21 cellular contexts compared by ENCODE assay signal in the genomic region with DNA sequence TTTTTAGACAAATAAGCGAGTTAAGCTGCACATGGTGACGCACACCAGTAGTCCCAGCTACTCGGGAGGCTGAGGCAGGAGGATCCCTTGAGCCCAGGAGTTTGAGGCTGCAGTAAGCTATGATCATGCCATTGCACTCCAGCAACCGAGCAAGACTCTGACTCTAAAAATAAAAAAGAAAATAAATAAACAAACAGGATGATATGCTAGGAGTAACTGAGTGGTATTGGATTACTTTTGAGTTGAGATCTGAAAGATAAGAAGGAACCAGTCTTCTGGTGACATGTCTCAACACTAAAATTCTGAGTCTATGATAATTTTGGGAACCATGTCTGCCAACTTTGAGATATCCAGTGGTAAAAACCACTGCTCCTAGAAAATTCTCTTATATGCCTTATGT.
DNase-seq lines count a peak whose midpoint lies in the region; ATAC-seq and TF ChIP-seq lines count a peak whose summit lies in the region.
"Had no signal": no experiment of that assay in that cellular context is flagged by ENCODE, and none has a peak within 500 bp of the region (broad histone marks: within the 10 kb centered on the region; RNA-seq: fewer than 3 reads in every experiment).

No MANE protein-coding gene starts in this region.

- TF ChIP-seq EP300 in esophagus muscularis mucosa (IDR thresholded peaks at IDR 0.05) = no peak

- intact Hi-C loops in dendritic cell treated with granulocyte-macrophage colony-stimulating factor and Interleukin-4, amounts not matched to agents 40 ng/mL and 50 ng/mL, for 4 days (cut with micrococcal nuclease) = no loop called here
- intact Hi-C loops in esophagus muscularis mucosa (cut with DNase I) (no loop called here), cardiac septum (cut with DNase I) (no loop called here)

- H3K9me3 Mint-ChIP-seq in dendritic cell treated with granulocyte-macrophage colony-stimulating factor and Interleukin-4, amounts not matched to agents 40 ng/mL and 50 ng/mL, for 4 days = no peaks in the 10 kb centered on the region
- H3K9me3 Mint-ChIP-seq in nephron progenitor cell = peaks cover 3% of the 10 kb centered on the region
- H3K9me3 Mint-ChIP-seq: CD4-positive, CD25-positive, alpha-beta regulatory T cell; CD8-positive, alpha-beta T cell; GM23338; H9; HFFc6 had no signal

- no peak overlapping the region for H3K4me3 ChIP-seq in HEK293 (ENCODE audit: low read depth, low read length)
- H3K4me3 ChIP-seq in esophagus muscularis mucosa = no peak overlapping the region
- H3K4me3 ChIP-seq: BLaER1, GM12878, GM23338 had no signal

- no peak for ATAC-seq in GM21723 (IDR thresholded peaks at IDR 0.05; ENCODE audit: unreplicated experiment)
- ATAC-seq: CD8-positive, alpha-beta T cell; GM12878; GM23338; HCT116 had no signal

- 93% methylated on average over 4 of the region's 4 CpGs for WGBS in esophagus muscularis mucosa

- no peak overlapping the region for H3K4me3 Mint-ChIP-seq in dendritic cell treated with granulocyte-macrophage colony-stimulating factor and Interleukin-4, amounts not matched to agents 40 ng/mL and 50 ng/mL, for 4 days
- H3K4me3 Mint-ChIP-seq in nephron progenitor cell = no peak overlapping the region
- H3K4me3 Mint-ChIP-seq: B cell; CD4-positive, CD25-positive, alpha-beta regulatory T cell; CD8-positive, alpha-beta T cell; GM23338; H9; HFFc6 had no signal

- peaks cover 8% of the 10 kb centered on the region for H3K4me1 Mint-ChIP-seq in dendritic cell treated with granulocyte-macrophage colony-stimulating factor and Interleukin-4, amounts not matched to agents 40 ng/mL and 50 ng/mL, for 4 days (ENCODE audit: low read depth)
- H3K4me1 Mint-ChIP-seq in nephron progenitor cell = peaks cover 80% of the 10 kb centered on the region

- H3K27ac ChIP-seq in 22Rv1 (peak overlapping the region; percentile 30; the same call in 1 of the 2 replicates), HEK293 (ENCODE audit: extremely low read depth, low read depth, low read length) (no peak overlapping the region), esophagus muscularis mucosa (replicated peaks in 1 of 4) (no peak overlapping the region)
- H3K27ac ChIP-seq: BLaER1, C4-2B had no signal

- H3K9me3 ChIP-seq in HEK293 (ENCODE audit: control insufficient read depth, insufficient read depth, low read depth, low read length) = no peaks in the 10 kb centered on the region
- H3K9me3 ChIP-seq in esophagus muscularis mucosa = no peaks in the 10 kb centered on the region
- H3K9me3 ChIP-seq: BLaER1, Caco-2 had no signal

- POLR2A ChIA-PET in HEK293 (lab: Yijun Ruan, JAX) = no interaction called here

- peaks cover 28% of the 10 kb centered on the region for H3K36me3 Mint-ChIP-seq in dendritic cell treated with granulocyte-macrophage colony-stimulating factor and Interleukin-4, amounts not matched to agents 40 ng/mL and 50 ng/mL, for 4 days (ENCODE audit: low read depth)
- H3K36me3 Mint-ChIP-seq in nephron progenitor cell (ENCODE audit: low read depth) = peaks cover 14% of the 10 kb centered on the region

- peak overlapping the region; percentile 67 for H3K27ac Mint-ChIP-seq in dendritic cell treated with granulocyte-macrophage colony-stimulating factor and Interleukin-4, amounts not matched to agents 40 ng/mL and 50 ng/mL, for 4 days
- H3K27ac Mint-ChIP-seq in nephron progenitor cell = peak overlapping the region; percentile 84
- H3K27ac Mint-ChIP-seq: B cell; CD4-positive, CD25-positive, alpha-beta regulatory T cell; CD8-positive, alpha-beta T cell; GM23338; H9; HFFc6 had no signal

- no peaks in the 10 kb centered on the region for H3K36me3 ChIP-seq in HEK293 (ENCODE audit: control insufficient read depth in 2 of 2, insufficient read depth in 1 of 2, low read length in 2 of 2)
- H3K36me3 ChIP-seq in esophagus muscularis mucosa = peaks cover 0 to 4% (median 0%) of the 10 kb centered on the region in 4 donors

- DNase-seq in nephron progenitor cell (no peak), esophagus muscularis mucosa (ENCODE audit: extremely low spot score) (no peak), cardiac septum (ENCODE audit: low spot score) (no peak)
- DNase-seq in activated effector memory CD4-positive, alpha-beta T cell treated with Interleukin-2 at 50 U/mL for 16 hours = no peak
- DNase-seq: Caco-2; CD4-positive, CD25-positive, alpha-beta regulatory T cell; CD8-positive, alpha-beta T cell; DMS153; DND-41; H9; HFFc6 had no signal

- H3K4me1 ChIP-seq in HEK293 (ENCODE audit: control insufficient read depth, insufficient read depth, low read length) (peaks cover 42% of the 10 kb centered on the region), esophagus muscularis mucosa (no peaks in the 10 kb centered on the region)
- H3K4me1 ChIP-seq: BLaER1, Caco-2 had no signal

- CTCF ChIA-PET in HEK293 (lab: Yijun Ruan, JAX) = interaction anchor here (0.7 kb wide), 2 partner anchors 212 to 358 kb away, joined by 3 read pairs; no protein-coding TSS in a partner anchor

- H3K27me3 Mint-ChIP-seq in dendritic cell treated with granulocyte-macrophage colony-stimulating factor and Interleukin-4, amounts not matched to agents 40 ng/mL and 50 ng/mL, for 4 days = no peaks in the 10 kb centered on the region
- H3K27me3 Mint-ChIP-seq in nephron progenitor cell (ENCODE audit: low read depth, poor library complexity) = peaks cover 2% of the 10 kb centered on the region
- H3K27me3 Mint-ChIP-seq: B cell; CD4-positive, CD25-positive, alpha-beta regulatory T cell had no signal

- H3K27me3 ChIP-seq in esophagus muscularis mucosa = no peaks in the 10 kb centered on the region
- H3K27me3 ChIP-seq: BLaER1 had no signal

- TF ChIP-seq CTCF in 22Rv1 (IDR thresholded peaks at IDR 0.05) (no peak), HEK293 (tag by site-specific recombination; IDR thresholded peaks at IDR 0.05) (no peak), nephron progenitor cell (IDR thresholded peaks at IDR 0.05) (no peak), esophagus muscularis mucosa (IDR thresholded peaks at IDR 0.05) (no peak)

- TF ChIP-seq POLR2A in esophagus muscularis mucosa (IDR thresholded peaks at IDR 0.05; ENCODE audit: low read depth) = no peak

TF ChIP-seq in HEK293, 187 proteins besides CTCF, POLR2A, EP300 and RAD21 (continues in another document):
- TF ChIP-seq, protein P1, sequence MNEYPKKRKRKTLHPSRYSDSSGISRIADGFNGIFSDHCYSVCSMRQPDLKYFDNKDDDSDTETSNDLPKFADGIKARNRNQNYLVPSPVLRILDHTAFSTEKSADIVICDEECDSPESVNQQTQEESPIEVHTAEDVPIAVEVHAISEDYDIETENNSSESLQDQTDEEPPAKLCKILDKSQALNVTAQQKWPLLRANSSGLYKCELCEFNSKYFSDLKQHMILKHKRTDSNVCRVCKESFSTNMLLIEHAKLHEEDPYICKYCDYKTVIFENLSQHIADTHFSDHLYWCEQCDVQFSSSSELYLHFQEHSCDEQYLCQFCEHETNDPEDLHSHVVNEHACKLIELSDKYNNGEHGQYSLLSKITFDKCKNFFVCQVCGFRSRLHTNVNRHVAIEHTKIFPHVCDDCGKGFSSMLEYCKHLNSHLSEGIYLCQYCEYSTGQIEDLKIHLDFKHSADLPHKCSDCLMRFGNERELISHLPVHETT (tag by site-specific recombination; IDR thresholded peaks at IDR 0.05) = peak; percentile 51; the same call in 1 of the 2 replicates
- TF ChIP-seq GLIS2 (tag by site-specific recombination; IDR thresholded peaks at IDR 0.05) (no peak), ZBTB1 (tag by site-specific recombination; IDR thresholded peaks at IDR 0.05) (no peak), ZNF514 (tag by site-specific recombination; IDR thresholded peaks at IDR 0.05) (no peak), ZNF2 (tag by site-specific recombination; IDR thresholded peaks at IDR 0.05) (peak; percentile 24; the same call in 1 of the 2 replicates), ZNF354C (tag by site-specific recombination; IDR thresholded peaks at IDR 0.05; ENCODE audit: borderline replicate concordance, low read depth) (no peak), MZF1 (tag by site-specific recombination; IDR thresholded peaks at IDR 0.05; ENCODE audit: borderline replicate concordance) (peak; percentile 45; the same call in 1 of the 2 replicates)
- TF ChIP-seq, protein P2, sequence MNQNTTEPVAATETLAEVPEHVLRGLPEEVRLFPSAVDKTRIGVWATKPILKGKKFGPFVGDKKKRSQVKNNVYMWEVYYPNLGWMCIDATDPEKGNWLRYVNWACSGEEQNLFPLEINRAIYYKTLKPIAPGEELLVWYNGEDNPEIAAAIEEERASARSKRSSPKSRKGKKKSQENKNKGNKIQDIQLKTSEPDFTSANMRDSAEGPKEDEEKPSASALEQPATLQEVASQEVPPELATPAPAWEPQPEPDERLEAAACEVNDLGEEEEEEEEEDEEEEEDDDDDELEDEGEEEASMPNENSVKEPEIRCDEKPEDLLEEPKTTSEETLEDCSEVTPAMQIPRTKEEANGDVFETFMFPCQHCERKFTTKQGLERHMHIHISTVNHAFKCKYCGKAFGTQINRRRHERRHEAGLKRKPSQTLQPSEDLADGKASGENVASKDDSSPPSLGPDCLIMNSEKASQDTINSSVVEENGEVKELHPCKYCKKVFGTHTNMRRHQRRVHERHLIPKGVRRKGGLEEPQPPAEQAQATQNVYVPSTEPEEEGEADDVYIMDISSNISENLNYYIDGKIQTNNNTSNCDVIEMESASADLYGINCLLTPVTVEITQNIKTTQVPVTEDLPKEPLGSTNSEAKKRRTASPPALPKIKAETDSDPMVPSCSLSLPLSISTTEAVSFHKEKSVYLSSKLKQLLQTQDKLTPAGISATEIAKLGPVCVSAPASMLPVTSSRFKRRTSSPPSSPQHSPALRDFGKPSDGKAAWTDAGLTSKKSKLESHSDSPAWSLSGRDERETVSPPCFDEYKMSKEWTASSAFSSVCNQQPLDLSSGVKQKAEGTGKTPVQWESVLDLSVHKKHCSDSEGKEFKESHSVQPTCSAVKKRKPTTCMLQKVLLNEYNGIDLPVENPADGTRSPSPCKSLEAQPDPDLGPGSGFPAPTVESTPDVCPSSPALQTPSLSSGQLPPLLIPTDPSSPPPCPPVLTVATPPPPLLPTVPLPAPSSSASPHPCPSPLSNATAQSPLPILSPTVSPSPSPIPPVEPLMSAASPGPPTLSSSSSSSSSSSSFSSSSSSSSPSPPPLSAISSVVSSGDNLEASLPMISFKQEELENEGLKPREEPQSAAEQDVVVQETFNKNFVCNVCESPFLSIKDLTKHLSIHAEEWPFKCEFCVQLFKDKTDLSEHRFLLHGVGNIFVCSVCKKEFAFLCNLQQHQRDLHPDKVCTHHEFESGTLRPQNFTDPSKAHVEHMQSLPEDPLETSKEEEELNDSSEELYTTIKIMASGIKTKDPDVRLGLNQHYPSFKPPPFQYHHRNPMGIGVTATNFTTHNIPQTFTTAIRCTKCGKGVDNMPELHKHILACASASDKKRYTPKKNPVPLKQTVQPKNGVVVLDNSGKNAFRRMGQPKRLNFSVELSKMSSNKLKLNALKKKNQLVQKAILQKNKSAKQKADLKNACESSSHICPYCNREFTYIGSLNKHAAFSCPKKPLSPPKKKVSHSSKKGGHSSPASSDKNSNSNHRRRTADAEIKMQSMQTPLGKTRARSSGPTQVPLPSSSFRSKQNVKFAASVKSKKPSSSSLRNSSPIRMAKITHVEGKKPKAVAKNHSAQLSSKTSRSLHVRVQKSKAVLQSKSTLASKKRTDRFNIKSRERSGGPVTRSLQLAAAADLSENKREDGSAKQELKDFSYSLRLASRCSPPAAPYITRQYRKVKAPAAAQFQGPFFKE (tag by site-specific recombination; IDR thresholded peaks at IDR 0.05; ENCODE audit: borderline replicate concordance) = no peak
